ENCODE assay signal across 7 cellular contexts in the genomic region with DNA sequence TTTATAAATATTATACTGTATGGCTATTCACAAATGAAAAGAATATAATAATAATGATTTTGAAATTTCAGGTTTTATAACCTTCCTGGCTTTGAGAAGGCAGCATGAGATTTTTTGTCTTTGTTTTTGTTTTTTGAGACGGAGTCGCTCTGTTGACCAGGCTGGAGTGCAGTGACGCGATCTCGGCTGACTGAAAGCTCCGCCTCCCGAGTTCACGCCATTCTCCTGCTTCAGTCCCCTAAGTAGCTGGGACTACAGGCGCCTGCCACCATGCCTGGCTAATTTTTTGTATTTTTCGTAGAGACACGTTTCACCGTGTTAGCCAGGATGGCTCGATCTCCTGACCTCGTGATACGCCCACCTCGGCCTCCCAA.
DNase-seq lines count a peak whose midpoint lies in the region; ATAC-seq lines count a peak whose summit lies in the region.

No MANE protein-coding gene starts in this region.

- H3K4me3 Mint-ChIP-seq in activated T-cell treated with anti-CD3 and anti-CD28 coated beads, Interleukin-2, amount 50 U/mL, for 24 hours = peak overlapping the region; percentile 86

- H2BK120ac ChIP-seq in mesendoderm (ENCODE audit: low read depth, low read length) = no peak overlapping the region

- DNase-seq in NCI-H1436 (lab: John Stamatoyannopoulos, UW) (peak; percentile 22), left lobe of liver (ENCODE audit: low spot score) (peak; percentile 55), mesendoderm (no peak), UCSD-AML1 (lab: John Stamatoyannopoulos, UW; ENCODE audit: unreplicated experiment) (no peak)
- DNase-seq in activated T-cell treated with anti-CD3 and anti-CD28 coated beads, Interleukin-2, amount 50 U/mL, for 24 hours = peak; percentile 40
- DNase-seq in stimulated activated naive CD4-positive, alpha-beta T cell treated with Interleukin-2 at 50 U/mL for 16 hours (lab: John Stamatoyannopoulos, UW) = peak; percentile 18

- H3K9ac ChIP-seq in mesendoderm (ENCODE audit: low read length) = no peak overlapping the region

- H3K23ac ChIP-seq in mesendoderm (ENCODE audit: low read length) = no peak overlapping the region

- no peak overlapping the region for H3K27ac ChIP-seq in mesendoderm (ENCODE audit: low read depth, low read length)

- H3K36me3 ChIP-seq in mesendoderm (ENCODE audit: control insufficient read depth, insufficient read depth, low read length) = no peaks in the 10 kb centered on the region

- H3K79me1 ChIP-seq in mesendoderm (ENCODE audit: low read length) = no peaks in the 10 kb centered on the region

- no peak overlapping the region for H3K4ac ChIP-seq in mesendoderm (ENCODE audit: low read depth, low read length)

- peaks cover 32% of the 10 kb centered on the region for H3K36me3 Mint-ChIP-seq in activated T-cell treated with anti-CD3 and anti-CD28 coated beads, Interleukin-2, amount 50 U/mL, for 24 hours (ENCODE audit: low read depth)

- no CpG with 5 or more reads among the region's 16 CpGs for WGBS in mesendoderm (ENCODE audit: extremely low coverage, insufficient coverage, low lambda C conversion rate)

- no peaks in the 10 kb centered on the region for H3K4me1 ChIP-seq in mesendoderm (ENCODE audit: control insufficient read depth, low read depth, low read length)

- no peak overlapping the region for H4K8ac ChIP-seq in mesendoderm (ENCODE audit: low read depth, low read length)

- H3K4me1 Mint-ChIP-seq in activated T-cell treated with anti-CD3 and anti-CD28 coated beads, Interleukin-2, amount 50 U/mL, for 24 hours (ENCODE audit: low read depth) = peaks cover 19% of the 10 kb centered on the region

- H2AK5ac ChIP-seq in mesendoderm (ENCODE audit: low read length) = no peak overlapping the region

- peak; percentile 63 for ATAC-seq in left lobe of liver
- no peak for ATAC-seq in GM18873 (IDR thresholded peaks at IDR 0.05; ENCODE audit: low FRiP score, unreplicated experiment)

- no peaks in the 10 kb centered on the region for H3K79me2 ChIP-seq in mesendoderm (ENCODE audit: control insufficient read depth, insufficient read depth, low read length)

- H3K27me3 Mint-ChIP-seq in activated T-cell treated with anti-CD3 and anti-CD28 coated beads, Interleukin-2, amount 50 U/mL, for 24 hours = no peaks in the 10 kb centered on the region

- H3K18ac ChIP-seq in mesendoderm (ENCODE audit: low read length) = no peak overlapping the region

- no peak overlapping the region for H2BK15ac ChIP-seq in mesendoderm (replicated peaks; ENCODE audit: low read depth)

- no peak overlapping the region for H3K56ac ChIP-seq in mesendoderm (ENCODE audit: low read length)

- peak overlapping the region; percentile 80 for H3K27ac Mint-ChIP-seq in activated T-cell treated with anti-CD3 and anti-CD28 coated beads, Interleukin-2, amount 50 U/mL, for 24 hours

- H3K4me3 ChIP-seq in mesendoderm (ENCODE audit: low read length) = no peak overlapping the region

- no peak overlapping the region for H3K4me2 ChIP-seq in mesendoderm (ENCODE audit: low read length)

- H3K9me3 Mint-ChIP-seq in activated T-cell treated with anti-CD3 and anti-CD28 coated beads, Interleukin-2, amount 50 U/mL, for 24 hours = peaks cover 51% of the 10 kb centered on the region

- no peak overlapping the region for H4K5ac ChIP-seq in mesendoderm (ENCODE audit: low read length)

- H2BK5ac ChIP-seq in mesendoderm (ENCODE audit: low read length) = no peak overlapping the region

- H3K27me3 ChIP-seq in mesendoderm (ENCODE audit: insufficient read depth, low read length, poor library complexity) = no peaks in the 10 kb centered on the region

Comparison
In these comparisons a context has a peak if more than half of its experiments do, and no peak if none do; other contexts are left out.
1. DNase-seq: peak in NCI-H1436 (single experiment), activated T-cell treated with anti-CD3 and anti-CD28 coated beads, Interleukin-2, amount 50 U/mL, for 24 hours (single experiment), left lobe of liver (single experiment) and stimulated activated naive CD4-positive, alpha-beta T cell treated with Interleukin-2 at 50 U/mL for 16 hours (single experiment); none in mesendoderm (single experiment) and UCSD-AML1 (single experiment).